ENCODE assay signal across 10 cellular contexts in the genomic region with DNA sequence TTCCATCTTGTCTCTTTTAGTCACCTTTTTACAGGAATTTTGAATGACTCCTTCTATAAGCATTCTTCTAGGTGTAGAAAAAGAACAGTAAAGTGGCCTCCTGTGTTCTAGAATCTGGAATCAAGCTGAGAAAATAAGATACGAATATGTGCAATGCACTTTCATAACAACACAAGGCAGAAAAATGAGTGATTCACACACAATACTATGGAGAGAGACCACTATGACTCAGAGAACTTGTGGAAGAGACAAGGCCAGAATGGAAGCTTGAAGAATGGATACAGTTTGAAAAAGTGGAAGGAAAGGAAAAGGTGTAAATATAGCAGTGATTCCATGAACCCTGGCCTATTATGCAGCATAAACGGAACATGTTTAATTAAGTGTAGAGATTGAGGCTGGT. TPM values are rescaled to one million over a fixed set of nuclear protein-coding genes. Genes with fewer than 3 reads are reported as not detected.
A peak's percentile ranks its signal among the peaks of the same experiment; 100 is the strongest.
DNase-seq lines count a peak whose midpoint lies in the region; ATAC-seq, FAIRE-seq and TF ChIP-seq lines count a peak whose summit lies in the region.
"Had no signal": no experiment of that assay in that cellular context is flagged by ENCODE, and none has a peak within 500 bp of the region (broad histone marks: within the 10 kb centered on the region; RNA-seq: fewer than 3 reads in every experiment).

No MANE protein-coding gene starts in this region.

- H3K9me3 Mint-ChIP-seq in astrocyte (ENCODE audit: unreplicated experiment): no peaks in the 10 kb centered on the region

- H2AFZ ChIP-seq in Loucy (ENCODE audit: low read length) (peak overlapping the region; percentile 92), astrocyte (ENCODE audit: low read depth, low read length) (peak overlapping the region; percentile 22)

- DNase-seq in EL (peak; percentile 59), astrocyte (ENCODE audit: low read depth) (peak; percentile 43), kidney tubule cell (ENCODE audit: low spot score) (peak; percentile 49), Right ventricle myocardium superior (no peak), left colon (no peak), NCI-H1105 treated with DMSO at 0.1 percent for 48 hours (lab: John Stamatoyannopoulos, UW) (no peak)
- DNase-seq: activated CD4-positive, alpha-beta T cell treated with anti-CD3 and anti-CD28 coated beads for 4 hours; ovary had no signal

- H3K9me2 ChIP-seq in Loucy (replicated peaks; ENCODE audit: low read depth, low read length): no peaks in the 10 kb centered on the region

- H3K4me1 ChIP-seq in Loucy (ENCODE audit: insufficient read depth, low read length, poor library complexity, severe bottlenecking) (peaks cover 27% of the 10 kb centered on the region), astrocyte (ENCODE audit: insufficient read depth, low read length) (peaks cover 4% of the 10 kb centered on the region)

- H3K36me3 ChIP-seq in Loucy (ENCODE audit: insufficient read depth, low read length): no peaks in the 10 kb centered on the region
- no peaks in the 10 kb centered on the region for H3K36me3 ChIP-seq in astrocyte (ENCODE audit: insufficient read depth, low read length)
- H3K36me3 ChIP-seq: ovary had no signal

- H3K4me2 ChIP-seq in Loucy (ENCODE audit: low read depth, low read length, poor library complexity, severe bottlenecking) (peak overlapping the region; percentile 77), astrocyte (ENCODE audit: low read length) (peak overlapping the region; percentile 57)

- no peak overlapping the region for H3K4me3 Mint-ChIP-seq in astrocyte (ENCODE audit: unreplicated experiment)

- peak overlapping the region; percentile 28 for H3K27ac Mint-ChIP-seq in astrocyte (ENCODE audit: unreplicated experiment)

- 0 out of 2 replicates have a peak, but pooled peaks cover 3% of the 10 kb centered on the region for H3F3A ChIP-seq in Loucy (ENCODE audit: low read depth)

- no peaks in the 10 kb centered on the region for H3K9me3 ChIP-seq in Loucy (ENCODE audit: insufficient read depth, low read depth, low read length)
- H3K9me3 ChIP-seq in astrocyte (ENCODE audit: insufficient read depth, low read depth, low read length): no peaks in the 10 kb centered on the region
- H3K9me3 ChIP-seq: ovary had no signal

- H3K27ac ChIP-seq in astrocyte (ENCODE audit: low read depth, low read length): peak overlapping the region; percentile 52
- H3K27ac ChIP-seq: ovary had no signal

- intact Hi-C loops in Right ventricle myocardium superior (cut with DNase I): no loop called here
- intact Hi-C loops in left colon (cut with DNase I, micrococcal nuclease): loop anchor here in 1 of 2 donors (10.0 kb wide), 1 partner anchor 128 kb away; no protein-coding TSS in a partner anchor

- H3K27me3 Mint-ChIP-seq in astrocyte (ENCODE audit: low read depth, unreplicated experiment): no peaks in the 10 kb centered on the region

- H3K36me3 Mint-ChIP-seq in astrocyte (ENCODE audit: low read depth, unreplicated experiment): no peaks in the 10 kb centered on the region

- H4K20me1 ChIP-seq in Loucy (ENCODE audit: insufficient read depth, low read length, poor library complexity, severe bottlenecking) (no peaks in the 10 kb centered on the region), astrocyte (ENCODE audit: insufficient read depth, low read length) (no peaks in the 10 kb centered on the region)

- H3K27me3 ChIP-seq in Loucy (ENCODE audit: insufficient read depth, low read length, poor library complexity, severe bottlenecking) (no peaks in the 10 kb centered on the region), astrocyte (ENCODE audit: insufficient read depth, low read length) (no peaks in the 10 kb centered on the region)
- H3K27me3 ChIP-seq: ovary had no signal

- H3K79me2 ChIP-seq in Loucy (ENCODE audit: insufficient read depth, low read length): no peaks in the 10 kb centered on the region
- no peaks in the 10 kb centered on the region for H3K79me2 ChIP-seq in astrocyte (ENCODE audit: insufficient read depth, low read length)

- FAIRE-seq in astrocyte (lab: Jason Lieb, UNC): no peak

- no peak for ATAC-seq in GM18517 (IDR thresholded peaks at IDR 0.05; ENCODE audit: unreplicated experiment)
- ATAC-seq in Right ventricle myocardium superior (ENCODE audit: poor library complexity): no peak
- ATAC-seq in left colon: no peak

- H3K4me3 ChIP-seq in Loucy (ENCODE audit: low read length, poor library complexity, severe bottlenecking) (peak overlapping the region; percentile 66), astrocyte (ENCODE audit: insufficient read depth, low read depth, low read length) (no peak overlapping the region)
- H3K4me3 ChIP-seq: ovary had no signal

- peaks cover 16% of the 10 kb centered on the region for H3K4me1 Mint-ChIP-seq in astrocyte (ENCODE audit: low read depth, unreplicated experiment)

- TF ChIP-seq CTCF in Loucy (conservative IDR thresholded peaks at IDR 0.05; ENCODE audit: low read length): no peak
- no peak for TF ChIP-seq CTCF in astrocyte (IDR thresholded peaks at IDR 0.05; ENCODE audit: insufficient read depth, low read depth, low read length)

- H3K9ac ChIP-seq in Loucy (ENCODE audit: low read depth, low read length, poor library complexity, severe bottlenecking) (peak overlapping the region; percentile 53), astrocyte (ENCODE audit: low read length) (no peak overlapping the region)

RNA-seq across cellular contexts. Expression of a gene that starts 57.1 kb away (rescaled TPM):
- total RNA-seq in astrocyte (0.09 TPM in 1 of 2 replicates, not detected in the other), Right ventricle myocardium superior (1.3 TPM), left colon (1 to 10 TPM; 2.8 to 4.2 TPM)

Comparison
In these comparisons a context has a peak if more than half of its experiments do, and no peak if none do; other contexts are left out.
1. DNase-seq: peak in EL (single experiment), astrocyte (single experiment) and kidney tubule cell (single experiment); none in Right ventricle myocardium superior (single experiment), left colon (0 of 2) and NCI-H1105 treated with DMSO at 0.1 percent for 48 hours (single experiment).